ENCODE assay signal across 1 cellular context in the genomic region with DNA sequence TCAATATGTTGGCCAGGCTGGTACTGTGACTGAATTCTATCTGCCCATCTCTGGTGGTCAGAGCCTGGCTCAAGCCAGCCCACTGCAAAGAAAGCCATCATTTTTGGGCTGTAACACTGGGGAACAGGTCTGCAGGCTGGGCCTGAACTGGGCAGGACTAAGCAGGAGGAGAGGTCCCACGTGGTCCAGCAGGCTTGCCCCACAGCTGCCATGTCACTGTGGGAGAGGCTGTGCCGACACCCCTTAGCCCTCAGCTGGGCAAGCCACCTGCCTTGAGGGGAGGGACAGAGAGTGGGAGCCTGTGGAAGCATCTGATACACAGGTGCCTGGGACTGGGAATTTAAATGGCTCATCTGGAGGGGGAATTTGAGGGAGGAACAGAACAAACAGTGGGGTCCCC.
TF ChIP-seq lines count a peak whose summit lies in the region.

No MANE protein-coding gene starts in this region.

TF ChIP-seq in K562, 482 proteins besides CTCF, POLR2A, EP300 and RAD21 (continued from another document):
- TF ChIP-seq, protein P1, sequence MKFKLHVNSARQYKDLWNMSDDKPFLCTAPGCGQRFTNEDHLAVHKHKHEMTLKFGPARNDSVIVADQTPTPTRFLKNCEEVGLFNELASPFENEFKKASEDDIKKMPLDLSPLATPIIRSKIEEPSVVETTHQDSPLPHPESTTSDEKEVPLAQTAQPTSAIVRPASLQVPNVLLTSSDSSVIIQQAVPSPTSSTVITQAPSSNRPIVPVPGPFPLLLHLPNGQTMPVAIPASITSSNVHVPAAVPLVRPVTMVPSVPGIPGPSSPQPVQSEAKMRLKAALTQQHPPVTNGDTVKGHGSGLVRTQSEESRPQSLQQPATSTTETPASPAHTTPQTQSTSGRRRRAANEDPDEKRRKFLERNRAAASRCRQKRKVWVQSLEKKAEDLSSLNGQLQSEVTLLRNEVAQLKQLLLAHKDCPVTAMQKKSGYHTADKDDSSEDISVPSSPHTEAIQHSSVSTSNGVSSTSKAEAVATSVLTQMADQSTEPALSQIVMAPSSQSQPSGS (CRISPR knock-in tag; IDR thresholded peaks at IDR 0.05), result no peak
- TF ChIP-seq, protein P2, sequence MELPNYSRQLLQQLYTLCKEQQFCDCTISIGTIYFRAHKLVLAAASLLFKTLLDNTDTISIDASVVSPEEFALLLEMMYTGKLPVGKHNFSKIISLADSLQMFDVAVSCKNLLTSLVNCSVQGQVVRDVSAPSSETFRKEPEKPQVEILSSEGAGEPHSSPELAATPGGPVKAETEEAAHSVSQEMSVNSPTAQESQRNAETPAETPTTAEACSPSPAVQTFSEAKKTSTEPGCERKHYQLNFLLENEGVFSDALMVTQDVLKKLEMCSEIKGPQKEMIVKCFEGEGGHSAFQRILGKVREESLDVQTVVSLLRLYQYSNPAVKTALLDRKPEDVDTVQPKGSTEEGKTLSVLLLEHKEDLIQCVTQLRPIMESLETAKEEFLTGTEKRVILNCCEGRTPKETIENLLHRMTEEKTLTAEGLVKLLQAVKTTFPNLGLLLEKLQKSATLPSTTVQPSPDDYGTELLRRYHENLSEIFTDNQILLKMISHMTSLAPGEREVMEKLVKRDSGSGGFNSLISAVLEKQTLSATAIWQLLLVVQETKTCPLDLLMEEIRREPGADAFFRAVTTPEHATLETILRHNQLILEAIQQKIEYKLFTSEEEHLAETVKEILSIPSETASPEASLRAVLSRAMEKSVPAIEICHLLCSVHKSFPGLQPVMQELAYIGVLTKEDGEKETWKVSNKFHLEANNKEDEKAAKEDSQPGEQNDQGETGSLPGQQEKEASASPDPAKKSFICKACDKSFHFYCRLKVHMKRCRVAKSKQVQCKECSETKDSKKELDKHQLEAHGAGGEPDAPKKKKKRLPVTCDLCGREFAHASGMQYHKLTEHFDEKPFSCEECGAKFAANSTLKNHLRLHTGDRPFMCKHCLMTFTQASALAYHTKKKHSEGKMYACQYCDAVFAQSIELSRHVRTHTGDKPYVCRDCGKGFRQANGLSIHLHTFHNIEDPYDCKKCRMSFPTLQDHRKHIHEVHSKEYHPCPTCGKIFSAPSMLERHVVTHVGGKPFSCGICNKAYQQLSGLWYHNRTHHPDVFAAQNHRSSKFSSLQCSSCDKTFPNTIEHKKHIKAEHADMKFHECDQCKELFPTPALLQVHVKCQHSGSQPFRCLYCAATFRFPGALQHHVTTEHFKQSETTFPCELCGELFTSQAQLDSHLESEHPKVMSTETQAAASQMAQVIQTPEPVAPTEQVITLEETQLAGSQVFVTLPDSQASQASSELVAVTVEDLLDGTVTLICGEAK (IDR thresholded peaks at IDR 0.05), result no peak
- TF ChIP-seq, protein P2 (CRISPR knock-in tag; IDR thresholded peaks at IDR 0.05), result no peak
- TF ChIP-seq ZC3H4 (CRISPR knock-in tag; IDR thresholded peaks at IDR 0.05; ENCODE audit: borderline replicate concordance) (peak; percentile 89), HDAC1 (IDR thresholded peaks at IDR 0.05) (no peak), KDM4B (IDR thresholded peaks at IDR 0.05; ENCODE audit: borderline replicate concordance in 2 of 2, low read depth in 1 of 2) (no peak), ZFX (CRISPR knock-in tag; IDR thresholded peaks at IDR 0.05) (0 out of 2 replicates have a peak, but pooled peaks have one; percentile 22), WHSC1 (IDR thresholded peaks at IDR 0.05; ENCODE audit: low read length) (peak; percentile 65), BRCA1 (IDR thresholded peaks at IDR 0.05) (no peak), BRCA1 (CRISPR knock-in tag; IDR thresholded peaks at IDR 0.05) (peak; percentile 95; the same call in 1 of the 2 replicates), RBM14 (IDR thresholded peaks at IDR 0.05; ENCODE audit: borderline replicate concordance, insufficient read depth, low read depth, low read length) (no peak), MED1 (CRISPR knock-in tag; IDR thresholded peaks at IDR 0.05; ENCODE audit: borderline replicate concordance) (0 out of 2 replicates have a peak, but pooled peaks have one; percentile 83), NR3C1 (CRISPR knock-in tag; IDR thresholded peaks at IDR 0.05) (no peak), POLR2G (IDR thresholded peaks at IDR 0.05; ENCODE audit: low read depth, low read length) (peak; percentile 38; the same call in 1 of the 2 replicates), KLF16 (IDR thresholded peaks at IDR 0.05) (no peak), TAF1 (IDR thresholded peaks at IDR 0.05; ENCODE audit: control insufficient read depth, extremely low read depth, insufficient read depth, low read length, severe bottlenecking) (no peak), OTX1 (CRISPR knock-in tag; IDR thresholded peaks at IDR 0.05) (no peak), FOXA3 (CRISPR knock-in tag; conservative IDR thresholded peaks at IDR 0.05 in 1 of 2, IDR thresholded peaks at IDR 0.05 in 1 of 2) (no peak), TEAD4 (IDR thresholded peaks at IDR 0.05; ENCODE audit: low read length) (no peak), TEAD4 (CRISPR knock-in tag; IDR thresholded peaks at IDR 0.05; ENCODE audit: borderline replicate concordance) (0 out of 2 replicates have a peak, but pooled peaks have one; percentile 14), ZNF282 (CRISPR knock-in tag; IDR thresholded peaks at IDR 0.05) (no peak)
- TF ChIP-seq, protein P3, sequence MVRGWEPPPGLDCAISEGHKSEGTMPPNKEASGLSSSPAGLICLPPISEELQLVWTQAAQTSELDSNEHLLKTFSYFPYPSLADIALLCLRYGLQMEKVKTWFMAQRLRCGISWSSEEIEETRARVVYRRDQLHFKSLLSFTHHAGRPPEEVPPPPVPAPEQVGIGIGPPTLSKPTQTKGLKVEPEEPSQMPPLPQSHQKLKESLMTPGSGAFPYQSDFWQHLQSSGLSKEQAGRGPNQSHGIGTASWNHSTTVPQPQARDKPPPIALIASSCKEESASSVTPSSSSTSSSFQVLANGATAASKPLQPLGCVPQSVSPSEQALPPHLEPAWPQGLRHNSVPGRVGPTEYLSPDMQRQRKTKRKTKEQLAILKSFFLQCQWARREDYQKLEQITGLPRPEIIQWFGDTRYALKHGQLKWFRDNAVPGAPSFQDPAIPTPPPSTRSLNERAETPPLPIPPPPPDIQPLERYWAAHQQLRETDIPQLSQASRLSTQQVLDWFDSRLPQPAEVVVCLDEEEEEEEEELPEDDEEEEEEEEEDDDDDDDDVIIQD (CRISPR knock-in tag; IDR thresholded peaks at IDR 0.05), result 0 out of 2 replicates have a peak, but pooled peaks have one; percentile 62
- TF ChIP-seq, protein P4, sequence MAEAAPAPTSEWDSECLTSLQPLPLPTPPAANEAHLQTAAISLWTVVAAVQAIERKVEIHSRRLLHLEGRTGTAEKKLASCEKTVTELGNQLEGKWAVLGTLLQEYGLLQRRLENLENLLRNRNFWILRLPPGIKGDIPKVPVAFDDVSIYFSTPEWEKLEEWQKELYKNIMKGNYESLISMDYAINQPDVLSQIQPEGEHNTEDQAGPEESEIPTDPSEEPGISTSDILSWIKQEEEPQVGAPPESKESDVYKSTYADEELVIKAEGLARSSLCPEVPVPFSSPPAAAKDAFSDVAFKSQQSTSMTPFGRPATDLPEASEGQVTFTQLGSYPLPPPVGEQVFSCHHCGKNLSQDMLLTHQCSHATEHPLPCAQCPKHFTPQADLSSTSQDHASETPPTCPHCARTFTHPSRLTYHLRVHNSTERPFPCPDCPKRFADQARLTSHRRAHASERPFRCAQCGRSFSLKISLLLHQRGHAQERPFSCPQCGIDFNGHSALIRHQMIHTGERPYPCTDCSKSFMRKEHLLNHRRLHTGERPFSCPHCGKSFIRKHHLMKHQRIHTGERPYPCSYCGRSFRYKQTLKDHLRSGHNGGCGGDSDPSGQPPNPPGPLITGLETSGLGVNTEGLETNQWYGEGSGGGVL (CRISPR knock-in tag; IDR thresholded peaks at IDR 0.05), result no peak
- TF ChIP-seq, protein P5, sequence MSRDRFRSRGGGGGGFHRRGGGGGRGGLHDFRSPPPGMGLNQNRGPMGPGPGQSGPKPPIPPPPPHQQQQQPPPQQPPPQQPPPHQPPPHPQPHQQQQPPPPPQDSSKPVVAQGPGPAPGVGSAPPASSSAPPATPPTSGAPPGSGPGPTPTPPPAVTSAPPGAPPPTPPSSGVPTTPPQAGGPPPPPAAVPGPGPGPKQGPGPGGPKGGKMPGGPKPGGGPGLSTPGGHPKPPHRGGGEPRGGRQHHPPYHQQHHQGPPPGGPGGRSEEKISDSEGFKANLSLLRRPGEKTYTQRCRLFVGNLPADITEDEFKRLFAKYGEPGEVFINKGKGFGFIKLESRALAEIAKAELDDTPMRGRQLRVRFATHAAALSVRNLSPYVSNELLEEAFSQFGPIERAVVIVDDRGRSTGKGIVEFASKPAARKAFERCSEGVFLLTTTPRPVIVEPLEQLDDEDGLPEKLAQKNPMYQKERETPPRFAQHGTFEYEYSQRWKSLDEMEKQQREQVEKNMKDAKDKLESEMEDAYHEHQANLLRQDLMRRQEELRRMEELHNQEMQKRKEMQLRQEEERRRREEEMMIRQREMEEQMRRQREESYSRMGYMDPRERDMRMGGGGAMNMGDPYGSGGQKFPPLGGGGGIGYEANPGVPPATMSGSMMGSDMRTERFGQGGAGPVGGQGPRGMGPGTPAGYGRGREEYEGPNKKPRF (IDR thresholded peaks at IDR 0.05; ENCODE audit: low read depth, low read length), result no peak
- TF ChIP-seq, protein P6, sequence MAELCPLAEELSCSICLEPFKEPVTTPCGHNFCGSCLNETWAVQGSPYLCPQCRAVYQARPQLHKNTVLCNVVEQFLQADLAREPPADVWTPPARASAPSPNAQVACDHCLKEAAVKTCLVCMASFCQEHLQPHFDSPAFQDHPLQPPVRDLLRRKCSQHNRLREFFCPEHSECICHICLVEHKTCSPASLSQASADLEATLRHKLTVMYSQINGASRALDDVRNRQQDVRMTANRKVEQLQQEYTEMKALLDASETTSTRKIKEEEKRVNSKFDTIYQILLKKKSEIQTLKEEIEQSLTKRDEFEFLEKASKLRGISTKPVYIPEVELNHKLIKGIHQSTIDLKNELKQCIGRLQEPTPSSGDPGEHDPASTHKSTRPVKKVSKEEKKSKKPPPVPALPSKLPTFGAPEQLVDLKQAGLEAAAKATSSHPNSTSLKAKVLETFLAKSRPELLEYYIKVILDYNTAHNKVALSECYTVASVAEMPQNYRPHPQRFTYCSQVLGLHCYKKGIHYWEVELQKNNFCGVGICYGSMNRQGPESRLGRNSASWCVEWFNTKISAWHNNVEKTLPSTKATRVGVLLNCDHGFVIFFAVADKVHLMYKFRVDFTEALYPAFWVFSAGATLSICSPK (IDR thresholded peaks at IDR 0.05; ENCODE audit: borderline replicate concordance), result no peak
